ENCODE assay signal across 2 cellular contexts in the genomic region with DNA sequence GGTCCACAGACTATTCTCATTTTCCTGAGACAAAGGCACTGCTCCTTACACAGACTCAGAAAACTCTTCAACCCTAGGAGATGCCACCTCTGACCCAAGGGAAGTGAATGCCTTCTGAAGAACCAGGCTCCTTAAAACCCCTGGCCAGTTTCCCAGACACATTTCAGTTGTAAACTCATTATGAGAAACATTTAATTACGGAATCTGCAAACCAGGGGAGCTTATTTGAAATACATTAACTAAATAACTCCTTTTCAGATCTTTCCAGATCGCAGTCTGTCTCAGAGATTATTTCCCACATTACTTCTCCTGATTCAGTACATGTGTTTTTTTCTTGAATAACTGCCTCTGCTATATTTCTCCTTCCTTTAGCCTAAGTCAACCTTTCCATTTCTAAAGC.
TF ChIP-seq lines count a peak whose summit lies in the region.

No MANE protein-coding gene starts in this region.

TF ChIP-seq in IMR-90, 13 proteins besides CTCF, POLR2A, EP300 and RAD21:
- TF ChIP-seq RFX5 (IDR thresholded peaks at IDR 0.05; ENCODE audit: low read depth, low read length) (no peak), CHD1 (IDR thresholded peaks at IDR 0.05; ENCODE audit: low read depth, low read length) (no peak), NFE2L2 (IDR thresholded peaks at IDR 0.05; ENCODE audit: low read depth, low read length) (no peak), MXI1 (IDR thresholded peaks at IDR 0.05; ENCODE audit: borderline replicate concordance, low read depth, low read length) (no peak), MAFK (IDR thresholded peaks at IDR 0.05; ENCODE audit: low read depth, low read length) (no peak), RCOR1 (IDR thresholded peaks at IDR 0.05; ENCODE audit: insufficient replicate concordance, low read length) (no peak), MAZ (IDR thresholded peaks at IDR 0.05; ENCODE audit: borderline replicate concordance, low read depth, low read length) (no peak), FOS (IDR thresholded peaks at IDR 0.05; ENCODE audit: low read depth, low read length) (no peak)
- TF ChIP-seq, protein P1, sequence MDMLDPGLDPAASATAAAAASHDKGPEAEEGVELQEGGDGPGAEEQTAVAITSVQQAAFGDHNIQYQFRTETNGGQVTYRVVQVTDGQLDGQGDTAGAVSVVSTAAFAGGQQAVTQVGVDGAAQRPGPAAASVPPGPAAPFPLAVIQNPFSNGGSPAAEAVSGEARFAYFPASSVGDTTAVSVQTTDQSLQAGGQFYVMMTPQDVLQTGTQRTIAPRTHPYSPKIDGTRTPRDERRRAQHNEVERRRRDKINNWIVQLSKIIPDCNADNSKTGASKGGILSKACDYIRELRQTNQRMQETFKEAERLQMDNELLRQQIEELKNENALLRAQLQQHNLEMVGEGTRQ (IDR thresholded peaks at IDR 0.05; ENCODE audit: low read depth, low read length) = no peak
TF ChIP-seq in IMR-90: peak in this region for 0.

TF ChIP-seq in WTC11, 78 proteins besides CTCF, POLR2A, EP300 and RAD21:
- TF ChIP-seq ZNF317 (CRISPR knock-in tag; IDR thresholded peaks at IDR 0.05; ENCODE audit: borderline replicate concordance, low read depth) (no peak), ATF6 (CRISPR knock-in tag; IDR thresholded peaks at IDR 0.05) (no peak), RELA (CRISPR knock-in tag; IDR thresholded peaks at IDR 0.05; ENCODE audit: borderline replicate concordance) (no peak), ZNF512 (CRISPR knock-in tag; IDR thresholded peaks at IDR 0.05; ENCODE audit: borderline replicate concordance) (no peak), MXD4 (CRISPR knock-in tag; IDR thresholded peaks at IDR 0.05; ENCODE audit: borderline replicate concordance) (no peak), NFATC4 (CRISPR knock-in tag; IDR thresholded peaks at IDR 0.05) (no peak)
- TF ChIP-seq, protein P2, sequence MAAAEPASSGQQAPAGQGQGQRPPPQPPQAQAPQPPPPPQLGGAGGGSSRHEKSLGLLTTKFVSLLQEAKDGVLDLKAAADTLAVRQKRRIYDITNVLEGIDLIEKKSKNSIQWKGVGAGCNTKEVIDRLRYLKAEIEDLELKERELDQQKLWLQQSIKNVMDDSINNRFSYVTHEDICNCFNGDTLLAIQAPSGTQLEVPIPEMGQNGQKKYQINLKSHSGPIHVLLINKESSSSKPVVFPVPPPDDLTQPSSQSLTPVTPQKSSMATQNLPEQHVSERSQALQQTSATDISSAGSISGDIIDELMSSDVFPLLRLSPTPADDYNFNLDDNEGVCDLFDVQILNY (CRISPR knock-in tag; IDR thresholded peaks at IDR 0.05) = no peak
- TF ChIP-seq, protein P3, sequence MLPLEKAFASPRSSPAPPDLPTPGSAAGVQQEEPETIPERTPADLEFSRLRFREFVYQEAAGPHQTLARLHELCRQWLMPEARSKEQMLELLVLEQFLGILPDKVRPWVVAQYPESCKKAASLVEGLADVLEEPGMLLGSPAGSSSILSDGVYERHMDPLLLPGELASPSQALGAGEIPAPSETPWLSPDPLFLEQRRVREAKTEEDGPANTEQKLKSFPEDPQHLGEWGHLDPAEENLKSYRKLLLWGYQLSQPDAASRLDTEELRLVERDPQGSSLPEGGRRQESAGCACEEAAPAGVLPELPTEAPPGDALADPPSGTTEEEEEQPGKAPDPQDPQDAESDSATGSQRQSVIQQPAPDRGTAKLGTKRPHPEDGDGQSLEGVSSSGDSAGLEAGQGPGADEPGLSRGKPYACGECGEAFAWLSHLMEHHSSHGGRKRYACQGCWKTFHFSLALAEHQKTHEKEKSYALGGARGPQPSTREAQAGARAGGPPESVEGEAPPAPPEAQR (CRISPR knock-in tag; IDR thresholded peaks at IDR 0.05) = no peak
